16 cellular contexts compared by ENCODE assay signal in genomic region chr7:4851459-4852422, GRCh38. TPM values are rescaled to one million over a fixed set of nuclear protein-coding genes. Genes with fewer than 3 reads are reported as not detected.
DNase-seq lines count a peak whose midpoint lies in the region; ATAC-seq and FAIRE-seq lines count a peak whose summit lies in the region.
"Had no signal": no experiment of that assay in that cellular context is flagged by ENCODE, and none has a peak within 500 bp of the region (broad histone marks: within the 10 kb centered on the region; RNA-seq: fewer than 3 reads in every experiment).

No MANE protein-coding gene starts in this region.

- no peak for FAIRE-seq in HTR-8/SVneo (lab: Jason Lieb, UNC)
- FAIRE-seq: pancreas had no signal

- DNase-seq in DMS53 treated with DMSO at 0.1 percent for 48 hours (lab: John Stamatoyannopoulos, UW; ENCODE audit: unreplicated experiment): peak; percentile 13
- peak; percentile 36 for DNase-seq in HTR-8/SVneo (ENCODE audit: insufficient read length, low spot score)
- peak; percentile 16 for DNase-seq in UCSD-AML1 (lab: John Stamatoyannopoulos, UW; ENCODE audit: unreplicated experiment)
- peak; percentile 39 for DNase-seq in mesenteric fat pad (ENCODE audit: low spot score)
- no peak for DNase-seq in nucleus accumbens (lab: John Stamatoyannopoulos, UW)
- DNase-seq: activated CD8-positive, alpha-beta memory T cell treated with anti-CD3 and anti-CD28 coated beads, Interleukin-2, amount 50 U/mL, for 48 hours; H9; heart right ventricle; KG1; pancreas; stimulated activated CD4-positive, alpha-beta T cell treated with anti-CD3 and anti-CD28 coated beads, Interleukin-2, amount 100 ng/mL, for 24 hours; stimulated activated naive CD4-positive, alpha-beta T cell treated with Interleukin-2 at 50 U/mL for 16 hours; T1000 had no signal

- ATAC-seq in HG03159 (IDR thresholded peaks at IDR 0.05; ENCODE audit: unreplicated experiment) (no peak), HG02588 (IDR thresholded peaks at IDR 0.05; ENCODE audit: unreplicated experiment) (no peak), GM18498 (IDR thresholded peaks at IDR 0.05; ENCODE audit: unreplicated experiment) (no peak)
- ATAC-seq: heart right ventricle, pancreas had no signal

RNA-seq across cellular contexts. Expression of gene PAPOLB, which starts 10.1 kb away (rescaled TPM):
- total RNA-seq in mesenteric fat pad: 0.22 TPM

RNA-seq across cellular contexts. Expression of gene RADIL, which starts 31.8 kb away (rescaled TPM):
- total RNA-seq in mesenteric fat pad: 6.1 TPM

Comparison
In these comparisons a context has a peak if more than half of its experiments do, and no peak if none do; other contexts are left out.
1. DNase-seq: peak in DMS53 treated with DMSO at 0.1 percent for 48 hours (single experiment), HTR-8/SVneo (single experiment), UCSD-AML1 (single experiment) and mesenteric fat pad (single experiment); none in nucleus accumbens (0 of 56).